13 cellular contexts compared by ENCODE assay signal in the genomic region with DNA sequence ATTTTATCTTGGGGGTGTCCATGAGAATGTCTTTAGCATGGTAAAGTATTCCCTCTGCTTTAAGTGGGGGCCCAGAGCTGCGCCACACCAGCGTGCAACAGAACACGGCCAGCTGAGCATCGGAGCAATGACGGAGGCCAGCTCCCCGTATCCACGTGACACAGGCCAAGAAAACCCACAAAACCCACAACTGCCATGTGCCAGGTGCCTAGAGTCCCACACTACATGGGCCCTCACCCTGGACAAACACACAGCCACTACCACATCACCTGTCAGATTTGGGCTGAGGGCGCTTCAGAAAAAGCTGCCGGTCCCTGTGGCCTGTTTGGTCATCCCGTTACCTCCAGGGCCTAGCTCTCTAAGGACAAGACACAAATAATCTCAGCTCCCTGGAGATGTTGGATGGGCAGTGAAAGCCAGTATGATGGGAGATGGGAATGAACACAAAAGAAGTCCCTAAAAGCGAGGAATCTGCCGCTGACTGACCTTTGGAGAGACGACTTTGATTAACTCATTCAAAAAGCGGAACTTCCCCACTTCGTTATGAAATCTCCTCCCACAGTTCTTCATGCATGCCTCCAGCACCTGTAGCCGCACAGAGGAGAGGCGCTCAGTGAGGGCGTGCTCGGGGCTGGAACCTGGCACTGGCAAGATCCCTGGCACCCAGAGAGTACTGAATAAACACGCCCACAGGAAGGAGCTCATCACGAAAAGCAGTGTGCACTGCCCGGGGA. TPM values are rescaled to one million over a fixed set of nuclear protein-coding genes. Genes with fewer than 3 reads are reported as not detected.
DNase-seq lines count a peak whose midpoint lies in the region; ATAC-seq, FAIRE-seq and TF ChIP-seq lines count a peak whose summit lies in the region.
"Had no signal": no experiment of that assay in that cellular context is flagged by ENCODE, and none has a peak within 500 bp of the region (broad histone marks: within the 10 kb centered on the region; RNA-seq: fewer than 3 reads in every experiment).

No MANE protein-coding gene starts in this region.

- POLR2A ChIA-PET in T-cell (lab: Charles Lee), result no interaction called here
- POLR2A ChIA-PET in HEK293T (lab: Yijun Ruan, JAX), result interaction anchor here (2.8 kb wide), 1 partner anchor 27 kb away, joined by 10 read pairs; the partner anchor contains the start of gene MIF4GD

- H3K27me3 ChIP-seq in BLaER1 treated with 17β-estradiol and CSF1 and Interleukin-3, amounts not matched to agents 10 nM and 100 nM, result no peaks in the 10 kb centered on the region
- no peaks in the 10 kb centered on the region for H3K27me3 ChIP-seq in SJCRH30
- H3K27me3 ChIP-seq: right atrium auricular region, SJSA1 had no signal

- H3K9me3 Mint-ChIP-seq in T-cell, result no peaks in the 10 kb centered on the region
- H3K9me3 Mint-ChIP-seq: brain, type B pancreatic cell had no signal

- peaks cover 0 to 70% (median 5%) of the 10 kb centered on the region in 11 experiments; a peak in 9 of 22 replicates for H4K20me1 ChIP-seq in BLaER1 treated with 17β-estradiol and CSF1 and Interleukin-3, amounts not matched to agents 10 nM and 100 nM

- CTCF ChIA-PET in T-cell (lab: Charles Lee), result no interaction called here
- CTCF ChIA-PET in HEK293T (lab: Yijun Ruan, JAX), result no interaction called here

- peaks cover 23 to 39% (median 29%) of the 10 kb centered on the region in 3 donors for H3K4me1 Mint-ChIP-seq in T-cell
- H3K4me1 Mint-ChIP-seq: brain had no signal

- peak overlapping the region in 6 of 10 experiments; percentile 38 to 53 (median 48); a peak in 13 of 20 replicates for H3K4me3 ChIP-seq in BLaER1 treated with 17β-estradiol and CSF1 and Interleukin-3, amounts not matched to agents 10 nM and 100 nM
- H3K4me3 ChIP-seq in SJCRH30, result no peak overlapping the region
- H3K4me3 ChIP-seq: right atrium auricular region, SJSA1 had no signal

- no peaks in the 10 kb centered on the region for H3K9me3 ChIP-seq in BLaER1 treated with 17β-estradiol and CSF1 and Interleukin-3, amounts not matched to agents 10 nM and 100 nM (replicated peaks in 1 of 11)
- H3K9me3 ChIP-seq in SJCRH30 (replicated peaks), result no peaks in the 10 kb centered on the region
- H3K9me3 ChIP-seq: right atrium auricular region, SJSA1 had no signal

- H3K4me1 ChIP-seq in BLaER1 treated with 17β-estradiol and CSF1 and Interleukin-3, amounts not matched to agents 10 nM and 100 nM, result peaks cover 57 to 87% (median 81%) of the 10 kb centered on the region in 10 experiments
- peaks cover 2% of the 10 kb centered on the region; the same call in 1 of the 2 replicates for H3K4me1 ChIP-seq in SJCRH30
- H3K4me1 ChIP-seq: SJSA1 had no signal

- peaks cover 71 to 91% (median 82%) of the 10 kb centered on the region in 11 experiments for H3K36me3 ChIP-seq in BLaER1 treated with 17β-estradiol and CSF1 and Interleukin-3, amounts not matched to agents 10 nM and 100 nM
- peaks cover 27% of the 10 kb centered on the region for H3K36me3 ChIP-seq in SJCRH30

- no peak for ATAC-seq in T-cell (replicated peaks in 1 of 4)
- peak; percentile 54 for ATAC-seq in left lobe of liver
- no peak for ATAC-seq in HG03196 (IDR thresholded peaks at IDR 0.05; ENCODE audit: unreplicated experiment)

- H3K4me3 Mint-ChIP-seq in T-cell, result no peak overlapping the region
- H3K4me3 Mint-ChIP-seq: brain, type B pancreatic cell had no signal

- no peaks in the 10 kb centered on the region for H3K27me3 Mint-ChIP-seq in T-cell
- H3K27me3 Mint-ChIP-seq: brain, type B pancreatic cell had no signal

- DNase-seq in GM18507 (ENCODE audit: extremely low spot score, insufficient read length, low read depth), result no peak
- no peak for DNase-seq in T-cell
- DNase-seq in left lobe of liver (ENCODE audit: low spot score), result no peak
- DNase-seq in NCI-H1092 (lab: John Stamatoyannopoulos, UW), result no peak
- DNase-seq in HEK293T (ENCODE audit: extremely low spot score), result no peak
- no peak for DNase-seq in SJCRH30
- DNase-seq: NCI-H510A had no signal

- peak overlapping the region; percentile 78 to 96 (median 90) for H3K4me2 ChIP-seq in BLaER1 treated with 17β-estradiol and CSF1 and Interleukin-3, amounts not matched to agents 10 nM and 100 nM

- peak overlapping the region; percentile 49 to 68 for H3K27ac Mint-ChIP-seq in T-cell
- H3K27ac Mint-ChIP-seq: brain, type B pancreatic cell had no signal

- peaks cover 34% of the 10 kb centered on the region for H3K36me3 Mint-ChIP-seq in T-cell

- FAIRE-seq in GM18507 (lab: Jason Lieb, UNC), result peak; percentile 92

- peak overlapping the region in 10 of 11 experiments; percentile 23 to 80 (median 70); a peak in 19 of 22 replicates for H3K9ac ChIP-seq in BLaER1 treated with 17β-estradiol and CSF1 and Interleukin-3, amounts not matched to agents 10 nM and 100 nM

- H3K27ac ChIP-seq in BLaER1 treated with 17β-estradiol and CSF1 and Interleukin-3, amounts not matched to agents 10 nM and 100 nM, result peak overlapping the region in 10 of 11 experiments; percentile 45 to 89 (median 80); a peak in 20 of 22 replicates
- no peak overlapping the region for H3K27ac ChIP-seq in SJCRH30
- H3K27ac ChIP-seq: right atrium auricular region, SJSA1 had no signal

TF ChIP-seq in HEK293T, 16 proteins besides CTCF, POLR2A, EP300 and RAD21:
- TF ChIP-seq FOXK2 (IDR thresholded peaks at IDR 0.05) (no peak), ELF4 (IDR thresholded peaks at IDR 0.05) (no peak), SP1 (IDR thresholded peaks at IDR 0.05) (no peak), CTBP1 (IDR thresholded peaks at IDR 0.05; ENCODE audit: borderline replicate concordance) (no peak), BHLHE40 (IDR thresholded peaks at IDR 0.05; ENCODE audit: borderline replicate concordance) (no peak), ARNT (IDR thresholded peaks at IDR 0.05) (no peak), NFRKB (IDR thresholded peaks at IDR 0.05) (no peak), LEF1 (IDR thresholded peaks at IDR 0.05; ENCODE audit: borderline replicate concordance) (no peak), FOXM1 (IDR thresholded peaks at IDR 0.05; ENCODE audit: borderline replicate concordance) (no peak), ZNF384 (IDR thresholded peaks at IDR 0.05) (no peak), SUZ12 (IDR thresholded peaks at IDR 0.05) (no peak), FOXA1 (IDR thresholded peaks at IDR 0.05) (no peak), L3MBTL2 (conservative IDR thresholded peaks at IDR 0.05) (no peak), TARDBP (IDR thresholded peaks at IDR 0.05) (no peak), HDGF (IDR thresholded peaks at IDR 0.05; ENCODE audit: borderline replicate concordance) (no peak)
- TF ChIP-seq, protein P1, sequence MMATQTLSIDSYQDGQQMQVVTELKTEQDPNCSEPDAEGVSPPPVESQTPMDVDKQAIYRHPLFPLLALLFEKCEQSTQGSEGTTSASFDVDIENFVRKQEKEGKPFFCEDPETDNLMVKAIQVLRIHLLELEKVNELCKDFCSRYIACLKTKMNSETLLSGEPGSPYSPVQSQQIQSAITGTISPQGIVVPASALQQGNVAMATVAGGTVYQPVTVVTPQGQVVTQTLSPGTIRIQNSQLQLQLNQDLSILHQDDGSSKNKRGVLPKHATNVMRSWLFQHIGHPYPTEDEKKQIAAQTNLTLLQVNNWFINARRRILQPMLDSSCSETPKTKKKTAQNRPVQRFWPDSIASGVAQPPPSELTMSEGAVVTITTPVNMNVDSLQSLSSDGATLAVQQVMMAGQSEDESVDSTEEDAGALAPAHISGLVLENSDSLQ (IDR thresholded peaks at IDR 0.05), result no peak

RNA-seq across cellular contexts. Expression of gene GGA3, which starts 17.1 kb away (rescaled TPM):
- total RNA-seq in T-cell, result 100 to 1,000 TPM in 3 of 5 donors, 10 to 100 TPM in 2; 78.1 to 118 (median 102) TPM
- total RNA-seq in left lobe of liver, result 17.9 TPM
- total RNA-seq in SJCRH30 (2014; rRNA removed; shearing (Covaris generic)), result 21.8 and 26.6 TPM in 2 replicates

RNA-seq across cellular contexts. Expression of gene MRPS7, which starts 17.4 kb away (rescaled TPM):
- 10 to 100 TPM; 29.8 to 39.4 (median 33.6) TPM for total RNA-seq in T-cell
- total RNA-seq in left lobe of liver, result 36.1 TPM
- 123 and 142 TPM in 2 replicates for total RNA-seq in SJCRH30 (2014; rRNA removed; shearing (Covaris generic))

RNA-seq across cellular contexts. Expression of gene MIF4GD, which starts 26.7 kb away (rescaled TPM):
- 10 to 100 TPM; 27.1 to 45.6 (median 39.2) TPM for total RNA-seq in T-cell
- total RNA-seq in left lobe of liver, result 7.7 TPM
- 4.4 and 5.2 TPM in 2 replicates for total RNA-seq in SJCRH30 (2014; rRNA removed; shearing (Covaris generic))

RNA-seq across cellular contexts. Expression of gene NUP85, which starts 38.8 kb away (rescaled TPM):
- total RNA-seq in T-cell (100 to 1,000 TPM in 3 of 5 donors, 10 to 100 TPM in 2; 56.2 to 128 (median 106) TPM), left lobe of liver (33.8 TPM)
- 95.4 and 103 TPM in 2 replicates for total RNA-seq in SJCRH30 (2014; rRNA removed; shearing (Covaris generic))

RNA-seq across cellular contexts. Expression of gene SLC25A19, which starts 44.9 kb away (rescaled TPM):
- 10 to 100 TPM; 12.4 to 30.1 (median 25.9) TPM for total RNA-seq in T-cell
- 3.6 TPM for total RNA-seq in left lobe of liver
- total RNA-seq in SJCRH30 (2014; rRNA removed; shearing (Covaris generic)), result 16.2 and 18.7 TPM in 2 replicates
